In the genomic region with DNA sequence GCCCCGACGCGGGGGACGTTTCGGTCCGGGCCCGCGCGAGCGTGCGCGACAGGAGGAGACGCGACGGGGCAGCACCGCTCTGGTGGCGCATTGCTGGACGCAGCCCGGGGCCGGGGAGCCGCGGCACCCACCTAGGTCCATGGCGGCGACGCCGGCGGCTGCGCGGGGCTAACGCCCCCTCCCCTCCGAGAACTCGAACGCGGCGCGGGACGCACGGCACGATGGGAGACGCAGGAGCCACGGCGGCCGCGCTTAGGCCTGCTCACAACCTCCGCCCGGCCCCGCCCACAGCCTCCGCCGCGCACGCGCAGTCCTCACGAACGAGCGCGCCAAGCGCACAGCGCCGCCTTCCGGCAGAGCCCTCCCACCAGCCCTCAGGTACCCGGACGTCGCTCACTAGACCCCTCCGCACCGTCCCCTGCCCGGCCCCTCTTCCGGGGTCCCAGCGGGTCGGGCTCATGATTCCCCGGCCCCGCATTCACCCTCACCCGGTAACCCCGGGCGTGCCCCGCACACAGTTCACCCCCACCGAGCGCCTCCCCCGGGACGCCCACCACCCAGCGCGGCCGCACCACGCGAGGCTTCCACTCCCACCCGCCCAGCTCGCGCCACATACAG, we compare ENCODE assay signal across 8 cellular contexts. TPM values are rescaled to one million over a fixed set of nuclear protein-coding genes. Genes with fewer than 3 reads are reported as not detected.
A peak's percentile ranks its signal among the peaks of the same experiment; 100 is the strongest.
DNase-seq lines count a peak whose midpoint lies in the region; ATAC-seq and TF ChIP-seq lines count a peak whose summit lies in the region.

A gene (minus strand): TSS at position 263 of the 618 bp plus-strand sequence. CDS start 122 bp downstream, at position 141.

- peak within 1 kb of the TSS; percentile 75 for H3K4me3 ChIP-seq in Caco-2 (ENCODE audit: low read depth, low read length)

- no peaks in the 10 kb centered on the region for H3K27me3 Mint-ChIP-seq in Caco-2 (ENCODE audit: insufficient read depth, unreplicated experiment)
- peaks cover 11% of the 10 kb centered on the region for H3K27me3 Mint-ChIP-seq in endothelial cell (ENCODE audit: unreplicated experiment)
- no peaks in the 10 kb centered on the region for H3K27me3 Mint-ChIP-seq in mesothelial cell of epicardium (ENCODE audit: low read depth)

- peak; percentile 84 to 92 for DNase-seq in Caco-2
- DNase-seq in HPDE6-E6E7 (ENCODE audit: extremely low spot score) = peak; percentile 89
- peak; percentile 85 for DNase-seq in NOMO-1 treated with DMSO at 0.1 percent for 48 hours (lab: John Stamatoyannopoulos, UW; ENCODE audit: unreplicated experiment)
- peak; percentile 93 for DNase-seq in activated CD8-positive, alpha-beta memory T cell treated with anti-CD3 and anti-CD28 coated beads, Interleukin-2, amount 50 U/mL, for 24 hours (ENCODE audit: extremely low read depth)
- peak; percentile 99 for DNase-seq in endothelial cell (ENCODE audit: low spot score)
- peak; percentile 97 to 100 for DNase-seq in mesothelial cell of epicardium (ENCODE audit: low spot score in 2 of 2, unreplicated experiment in 2 of 2)
- DNase-seq in stimulated activated CD8-positive, alpha-beta memory T cell treated with anti-CD3 and anti-CD28 coated beads, Interleukin-15, amount 100 ng/mL, for 4 hours (ENCODE audit: low read depth in 2 of 2) = peak; percentile 90 to 94

- no TSS peak for BruUV-seq in Caco-2 (replicated peaks; lab: Mats Ljungman, UMichigan)

- H3K27me3 ChIP-seq in Caco-2 (replicated peaks; ENCODE audit: control insufficient read depth, insufficient read depth, low read length) = no peaks in the 10 kb centered on the region

- no peaks in the 10 kb centered on the region for H3K4me1 ChIP-seq in Caco-2

- H3K27ac Mint-ChIP-seq in Caco-2 (ENCODE audit: unreplicated experiment) (peak within 1 kb of the TSS; percentile 89), endothelial cell (ENCODE audit: unreplicated experiment) (peak within 1 kb of the TSS; percentile 68), mesothelial cell of epicardium (peak within 1 kb of the TSS; percentile 95)

- peaks cover 15% of the 10 kb centered on the region for H3K4me1 Mint-ChIP-seq in Caco-2 (ENCODE audit: low read depth, unreplicated experiment)
- peaks cover 23% of the 10 kb centered on the region for H3K4me1 Mint-ChIP-seq in endothelial cell (ENCODE audit: unreplicated experiment)
- H3K4me1 Mint-ChIP-seq in mesothelial cell of epicardium = peaks cover 32% of the 10 kb centered on the region

- H3K36me3 ChIP-seq in Caco-2 (ENCODE audit: control insufficient read depth, insufficient read depth, low read length) = no peaks in the 10 kb centered on the region

- H3K9me3 ChIP-seq in Caco-2 = no peaks in the 10 kb centered on the region

- peak; percentile 75 for TF ChIP-seq CTCF in Caco-2 (IDR thresholded peaks at IDR 0.05; ENCODE audit: insufficient read depth in 1 of 2, low read depth in 1 of 2, low read length in 1 of 2, severe bottlenecking in 1 of 2, unreplicated experiment in 1 of 2)
- TF ChIP-seq CTCF in endothelial cell (IDR thresholded peaks at IDR 0.05; ENCODE audit: unreplicated experiment) = peak; percentile 94
- peak; percentile 96 for TF ChIP-seq CTCF in mesothelial cell of epicardium (IDR thresholded peaks at IDR 0.05; ENCODE audit: unreplicated experiment)

- intact Hi-C loops in Caco-2 (cut with micrococcal nuclease; ENCODE audit: unreplicated experiment) = no loop called here

- POLR2A ChIA-PET in Caco-2 (lab: Charles Lee) = interaction anchor here (1.1 kb wide), 1 partner anchor 30 kb away, joined by 3 read pairs; a partner anchor contains a TSS

- no peaks in the 10 kb centered on the region for H3K9me3 Mint-ChIP-seq in Caco-2 (ENCODE audit: unreplicated experiment)
- H3K9me3 Mint-ChIP-seq in endothelial cell (ENCODE audit: unreplicated experiment) = no peaks in the 10 kb centered on the region
- H3K9me3 Mint-ChIP-seq in mesothelial cell of epicardium = peaks cover 3% of the 10 kb centered on the region

- peak; percentile 82 for ATAC-seq in GM19463 (IDR thresholded peaks at IDR 0.05; ENCODE audit: unreplicated experiment)

- CTCF ChIA-PET in Caco-2 (lab: Charles Lee) = interaction anchor here (0.6 to 1.2 kb wide), 6 partner anchors 8 to 573 kb away, joined by 3 to 7 read pairs (median 4); no protein-coding TSS in a partner anchor

- peak within 1 kb of the TSS; percentile 90 for H3K4me3 Mint-ChIP-seq in Caco-2 (ENCODE audit: unreplicated experiment)
- H3K4me3 Mint-ChIP-seq in endothelial cell (ENCODE audit: unreplicated experiment) = peak within 1 kb of the TSS; percentile 95
- H3K4me3 Mint-ChIP-seq in mesothelial cell of epicardium = peak within 1 kb of the TSS; percentile 89

- H3K36me3 Mint-ChIP-seq in Caco-2 (ENCODE audit: insufficient read depth, unreplicated experiment) (peaks cover 26% of the 10 kb centered on the region), endothelial cell (ENCODE audit: low read depth, unreplicated experiment) (peaks cover 29% of the 10 kb centered on the region), mesothelial cell of epicardium (peaks cover 34% of the 10 kb centered on the region)

RNA-seq across cellular contexts. Expression of the gene that starts here (rescaled TPM):
- total RNA-seq in Caco-2 (2022) (19.1 and 20.3 TPM in 2 replicates), endothelial cell (ENCODE audit: unreplicated experiment) (17.7 TPM), mesothelial cell of epicardium (28.6 to 35.8 TPM (median 35.4 TPM) in 3 replicates)

Comparison
In these comparisons a context has a peak if more than half of its experiments do, and no peak if none do; other contexts are left out.
1. Peak in every context shown above with its lines: DNase-seq, ATAC-seq and H3K4me3 ChIP-seq.